Comparison of ENCODE assay signal across 16 cellular contexts in the genomic region with DNA sequence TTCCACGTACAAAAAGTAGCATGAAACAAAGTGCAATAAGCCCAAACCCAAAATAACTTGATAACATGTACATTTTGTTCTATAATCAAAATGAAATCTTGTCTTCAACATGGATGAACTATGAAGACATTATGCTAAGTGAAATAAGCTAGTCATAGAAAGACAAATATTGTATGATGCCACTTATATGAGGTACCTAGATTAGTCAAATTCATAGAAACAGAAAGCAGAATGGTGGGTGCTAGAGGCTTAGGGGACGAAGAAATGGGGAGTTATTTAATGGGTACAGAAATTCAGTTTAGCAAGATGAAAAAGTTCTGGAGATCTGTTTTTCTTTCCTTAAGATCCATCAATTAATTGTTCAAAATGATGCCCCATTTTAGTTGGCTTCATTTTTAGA.
"Had no signal": no experiment of that assay in that cellular context is flagged by ENCODE, and none has a peak within 500 bp of the region (broad histone marks: within the 10 kb centered on the region; RNA-seq: fewer than 3 reads in every experiment).

No MANE protein-coding gene starts in this region.

- FAIRE-seq: keratinocyte had no signal

- H3K27ac Mint-ChIP-seq: brain had no signal

- H3K4me1 ChIP-seq: gastrocnemius medialis, left lung had no signal

- H3K36me3 Mint-ChIP-seq: WTC11 had no signal

- H3K4me3 Mint-ChIP-seq: central memory CD8-positive, alpha-beta T cell; WTC11 had no signal

- H3K4me3 ChIP-seq: gastrocnemius medialis, left lung, stomach, thoracic aorta had no signal

- DNase-seq: activated CD4-positive, alpha-beta T cell treated with anti-CD3 and anti-CD28 coated beads, Interleukin-2, amount 50 U/mL, for 1 hour; activated CD8-positive, alpha-beta memory T cell treated with anti-CD3 and anti-CD28 coated beads, Interleukin-2, amount 50 U/mL, for 4 hours; activated gamma-delta T cell; amniotic stem cell; effector memory CD4-positive, alpha-beta T cell; gastrocnemius medialis; left lung; SK-N-SH; stimulated activated CD4-positive, alpha-beta T cell treated with anti-CD3 and anti-CD28 coated beads, Interleukin-12 subunit alpha, Interleukin-12 subunit beta, amount 100 ng/mL, for 4 hours; stomach had no signal

- H3K27me3 Mint-ChIP-seq: brain; central memory CD8-positive, alpha-beta T cell had no signal

- ATAC-seq: gastrocnemius medialis, left lung, WTC11 had no signal

- H3K36me3 ChIP-seq: gastrocnemius medialis, left lung, stomach, thoracic aorta had no signal

- H3K9me3 Mint-ChIP-seq: central memory CD8-positive, alpha-beta T cell; WTC11 had no signal

- H3K4me2 ChIP-seq: SK-N-SH had no signal

- H3K9me3 ChIP-seq: gastrocnemius medialis, left lung, SK-N-SH, stomach, thoracic aorta had no signal

- H3K27ac ChIP-seq: epithelial cell of prostate, gastrocnemius medialis, left lung, stomach, thoracic aorta had no signal
